8 cellular contexts compared by ENCODE assay signal in genomic region chr2:42812899-42813479, GRCh38. TPM values are rescaled to one million over a fixed set of nuclear protein-coding genes. Genes with fewer than 3 reads are reported as not detected.
DNase-seq lines count a peak whose midpoint lies in the region; ATAC-seq, FAIRE-seq and TF ChIP-seq lines count a peak whose summit lies in the region.

No MANE protein-coding gene starts in this region.

- peak overlapping the region; percentile 60 for H3K27ac Mint-ChIP-seq in activated naive CD4-positive, alpha-beta T cell treated with anti-CD3 and anti-CD28 coated beads, Interleukin-2, amount 50 U/mL, for 24 hours
- peak overlapping the region in 1 of 2 donors; percentile 68 for H3K27ac Mint-ChIP-seq in activated naive CD4-positive, alpha-beta T cell treated with anti-CD3 and anti-CD28 coated beads, Interleukin-2, amount 50 U/mL, for 72 hours
- peak overlapping the region; percentile 66 for H3K27ac Mint-ChIP-seq in type B pancreatic cell

- no peaks in the 10 kb centered on the region for H3K27me3 Mint-ChIP-seq in activated naive CD4-positive, alpha-beta T cell treated with anti-CD3 and anti-CD28 coated beads, Interleukin-2, amount 50 U/mL, for 24 hours
- H3K27me3 Mint-ChIP-seq in type B pancreatic cell = peaks cover 9% of the 10 kb centered on the region

- ATAC-seq in activated naive CD4-positive, alpha-beta T cell treated with anti-CD3 and anti-CD28 coated beads, Interleukin-2, amount 50 U/mL, for 72 hours = no peak
- no peak for ATAC-seq in GM21447 (IDR thresholded peaks at IDR 0.05; ENCODE audit: unreplicated experiment)

- FAIRE-seq in frontal cortex (lab: Jason Lieb, UNC) = no peak

- H3K4me3 ChIP-seq in fibroblast of pulmonary artery (replicated peaks; ENCODE audit: low read depth, low read length) = no peak overlapping the region

- H3K9me3 Mint-ChIP-seq in activated naive CD4-positive, alpha-beta T cell treated with anti-CD3 and anti-CD28 coated beads, Interleukin-2, amount 50 U/mL, for 24 hours = no peaks in the 10 kb centered on the region
- H3K9me3 Mint-ChIP-seq in activated naive CD4-positive, alpha-beta T cell treated with anti-CD3 and anti-CD28 coated beads, Interleukin-2, amount 50 U/mL, for 72 hours = no peaks in the 10 kb centered on the region
- H3K9me3 Mint-ChIP-seq in type B pancreatic cell = peaks cover 8% of the 10 kb centered on the region

- H3K4me1 Mint-ChIP-seq in activated naive CD4-positive, alpha-beta T cell treated with anti-CD3 and anti-CD28 coated beads, Interleukin-2, amount 50 U/mL, for 24 hours = peaks cover 14% of the 10 kb centered on the region
- H3K4me1 Mint-ChIP-seq in type B pancreatic cell (ENCODE audit: unreplicated experiment) = peaks cover 21% of the 10 kb centered on the region

- DNase-seq in activated naive CD4-positive, alpha-beta T cell treated with anti-CD3 and anti-CD28 coated beads, Interleukin-2, amount 50 U/mL, for 72 hours (ENCODE audit: low spot score in 2 of 2) = no peak
- DNase-seq in SW480 (ENCODE audit: low spot score) = peak; percentile 41
- DNase-seq in fibroblast of pulmonary artery (ENCODE audit: low read depth) = peak; percentile 55
- DNase-seq in type B pancreatic cell (ENCODE audit: extremely low spot score, unreplicated experiment) = no peak
- no peak for DNase-seq in frontal cortex (ENCODE audit: low spot score in 2 of 2)
- DNase-seq in stimulated activated CD4-positive, alpha-beta T cell treated with anti-CD3 and anti-CD28 coated beads, Interleukin-2, amount 100 ng/mL, for 48 hours = no peak

- H3K36me3 Mint-ChIP-seq in activated naive CD4-positive, alpha-beta T cell treated with anti-CD3 and anti-CD28 coated beads, Interleukin-2, amount 50 U/mL, for 24 hours = no peaks in the 10 kb centered on the region
- peaks cover 0 to 5% of the 10 kb centered on the region in 2 donors for H3K36me3 Mint-ChIP-seq in activated naive CD4-positive, alpha-beta T cell treated with anti-CD3 and anti-CD28 coated beads, Interleukin-2, amount 50 U/mL, for 72 hours
- peaks cover 7% of the 10 kb centered on the region for H3K36me3 Mint-ChIP-seq in type B pancreatic cell

- peak; percentile 62 for TF ChIP-seq CTCF in fibroblast of pulmonary artery (IDR thresholded peaks at IDR 0.05; ENCODE audit: low read length, missing control alignments)
- TF ChIP-seq CTCF in type B pancreatic cell (conservative IDR thresholded peaks at IDR 0.05) = peak; percentile 75

- peak overlapping the region; percentile 78 for H3K4me3 Mint-ChIP-seq in activated naive CD4-positive, alpha-beta T cell treated with anti-CD3 and anti-CD28 coated beads, Interleukin-2, amount 50 U/mL, for 24 hours
- peak overlapping the region; percentile 77 for H3K4me3 Mint-ChIP-seq in type B pancreatic cell

RNA-seq across cellular contexts. Expression of gene HAAO, which starts 20.6 kb away (rescaled TPM):
- 1 to 10 TPM; 1.4 to 3.1 TPM for total RNA-seq in activated naive CD4-positive, alpha-beta T cell treated with anti-CD3 and anti-CD28 coated beads, Interleukin-2, amount 50 U/mL, for 72 hours
- total RNA-seq in type B pancreatic cell (ENCODE audit: low replicate concordance) (9.4 and 10.0 TPM in 2 replicates), frontal cortex (0.82 TPM)

RNA-seq across cellular contexts. Expression of gene OXER1, which starts 49.1 kb away (rescaled TPM):
- total RNA-seq in activated naive CD4-positive, alpha-beta T cell treated with anti-CD3 and anti-CD28 coated beads, Interleukin-2, amount 50 U/mL, for 72 hours = under 1 TPM; 0.25 to 0.54 TPM
- total RNA-seq in type B pancreatic cell (ENCODE audit: low replicate concordance) = 2.3 and 2.8 TPM in 2 replicates
- not detected for total RNA-seq in frontal cortex

Comparison
In these comparisons a context has a peak if more than half of its experiments do, and no peak if none do; other contexts are left out.
1. DNase-seq: peak in SW480 (single experiment) and fibroblast of pulmonary artery (single experiment); none in activated naive CD4-positive, alpha-beta T cell treated with anti-CD3 and anti-CD28 coated beads, Interleukin-2, amount 50 U/mL, for 72 hours (0 of 2), type B pancreatic cell (single experiment), frontal cortex (0 of 2) and stimulated activated CD4-positive, alpha-beta T cell treated with anti-CD3 and anti-CD28 coated beads, Interleukin-2, amount 100 ng/mL, for 48 hours (0 of 2).